Comparison of ENCODE assay signal across 1 cellular context in the genomic region with DNA sequence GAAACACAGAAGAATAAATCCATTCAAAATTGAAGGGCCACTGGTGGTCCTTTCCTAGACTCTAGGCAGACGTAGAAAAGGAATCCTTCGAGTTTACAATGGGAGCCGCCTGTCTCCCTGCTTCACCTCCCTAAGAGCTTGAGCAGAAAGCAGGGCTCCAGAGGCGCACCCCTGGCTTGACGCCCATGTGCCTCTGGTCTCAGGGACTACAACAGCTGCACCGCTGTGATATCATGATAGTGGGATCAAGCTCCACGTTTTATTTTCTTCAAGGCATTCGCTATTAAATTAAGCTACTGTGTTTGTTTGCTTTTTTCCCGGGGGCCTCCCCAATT.
TF ChIP-seq lines count a peak whose summit lies in the region.

No MANE protein-coding gene starts in this region.

TF ChIP-seq in HCT116, 20 proteins besides CTCF, POLR2A, EP300 and RAD21 (continued from another document):
- TF ChIP-seq, protein P1, sequence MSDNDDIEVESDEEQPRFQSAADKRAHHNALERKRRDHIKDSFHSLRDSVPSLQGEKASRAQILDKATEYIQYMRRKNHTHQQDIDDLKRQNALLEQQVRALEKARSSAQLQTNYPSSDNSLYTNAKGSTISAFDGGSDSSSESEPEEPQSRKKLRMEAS (IDR thresholded peaks at IDR 0.05): no peak
- TF ChIP-seq EZH2phosphoT487 (IDR thresholded peaks at IDR 0.05; ENCODE audit: borderline replicate concordance): no peak
- no peak for TF ChIP-seq SIN3A (IDR thresholded peaks at IDR 0.05; ENCODE audit: low read depth)
- no peak for TF ChIP-seq JUND (IDR thresholded peaks at IDR 0.05)
